Comparison of ENCODE assay signal across 1 cellular context in genomic region chr7:49763791-49764190, GRCh38.
TF ChIP-seq lines count a peak whose summit lies in the region.

No MANE protein-coding gene starts in this region.

TF ChIP-seq in H1, 55 proteins besides CTCF, POLR2A, EP300 and RAD21:
- no peak for TF ChIP-seq E2F6 (IDR thresholded peaks at IDR 0.05)
- no peak for TF ChIP-seq GTF2F1 (IDR thresholded peaks at IDR 0.05; ENCODE audit: borderline replicate concordance, low read depth, low read length)
- TF ChIP-seq SIRT6 (IDR thresholded peaks at IDR 0.05; ENCODE audit: low read length) = no peak
- no peak for TF ChIP-seq TCF12 (IDR thresholded peaks at IDR 0.05; ENCODE audit: low read depth, low read length)
- no peak for TF ChIP-seq MAX (IDR thresholded peaks at IDR 0.05)
- no peak for TF ChIP-seq SUZ12 (IDR thresholded peaks at IDR 0.05; ENCODE audit: low read length)
- TF ChIP-seq CBX5 (IDR thresholded peaks at IDR 0.05; ENCODE audit: low read depth, low read length) = no peak
- no peak for TF ChIP-seq SP1 (IDR thresholded peaks at IDR 0.05; ENCODE audit: low read depth, low read length)
- TF ChIP-seq HDAC6 (IDR thresholded peaks at IDR 0.05; ENCODE audit: low read depth, low read length) = no peak
- no peak for TF ChIP-seq NANOG (IDR thresholded peaks at IDR 0.05; ENCODE audit: insufficient read depth, low read depth, low read length, poor library complexity, severe bottlenecking)
- no peak for TF ChIP-seq GABPA (IDR thresholded peaks at IDR 0.05; ENCODE audit: borderline replicate concordance, insufficient read depth, low read length)
- TF ChIP-seq CHD2 (IDR thresholded peaks at IDR 0.05; ENCODE audit: low read length) = no peak
- TF ChIP-seq CHD1 (IDR thresholded peaks at IDR 0.05; ENCODE audit: low read depth, low read length) = no peak
- no peak for TF ChIP-seq ASH2L (IDR thresholded peaks at IDR 0.05; ENCODE audit: low read length)
- no peak for TF ChIP-seq JUND (IDR thresholded peaks at IDR 0.05; ENCODE audit: low read length)
- no peak for TF ChIP-seq EZH2 (IDR thresholded peaks at IDR 0.05; ENCODE audit: low read depth, low read length, severe bottlenecking)
- no peak for TF ChIP-seq USF2 (IDR thresholded peaks at IDR 0.05; ENCODE audit: low read length)
- no peak for TF ChIP-seq RNF2 (IDR thresholded peaks at IDR 0.05; ENCODE audit: borderline replicate concordance, low read depth, low read length, missing control alignments, poor library complexity, severe bottlenecking)
TF ChIP-seq in H1: peak in this region for 0.
